27 cellular contexts compared by ENCODE assay signal in the genomic region with DNA sequence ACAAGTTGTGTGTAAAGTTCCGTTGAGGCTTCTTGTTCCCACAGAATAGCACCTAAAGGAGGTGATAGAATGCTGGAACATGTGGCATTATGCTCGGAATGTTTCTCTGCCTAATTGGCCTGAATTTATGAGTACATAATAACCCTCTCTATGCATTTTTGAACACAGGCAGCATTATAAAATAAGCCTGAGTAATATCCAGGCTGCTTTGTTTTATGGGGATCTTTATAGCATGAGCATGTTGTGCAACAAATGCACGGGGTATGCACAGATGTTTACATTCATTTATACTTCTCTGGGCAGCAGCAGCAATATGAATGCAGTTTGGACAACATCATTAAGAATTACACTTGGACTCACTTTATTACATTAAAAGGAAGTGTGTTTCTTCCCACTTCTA.
"Had no signal": no experiment of that assay in that cellular context is flagged by ENCODE, and none has a peak within 500 bp of the region (broad histone marks: within the 10 kb centered on the region; RNA-seq: fewer than 3 reads in every experiment).

No MANE protein-coding gene starts in this region.

- H3K4me3 ChIP-seq: left ventricle myocardium inferior, lung, pancreas, prostate gland, skin epidermis, stomach, testis, thyroid gland, transverse colon, upper lobe of right lung had no signal

- H3K27ac ChIP-seq: left ventricle myocardium inferior, pancreas, prostate gland, skin epidermis, stomach, testis, thyroid gland, transverse colon, upper lobe of right lung had no signal

- H3K27me3 ChIP-seq: pancreas, stomach, testis, thyroid gland, transverse colon, upper lobe of right lung had no signal

- DNase-seq: hippocampal formation; kidney glomerular epithelial cell; left cardiac atrium; left ventricle myocardium inferior; mesendoderm; naive thymus-derived CD4-positive, alpha-beta T cell; nucleus accumbens; pancreas; posterior cingulate gyrus; retina; right cardiac atrium; stimulated activated CD4-positive, alpha-beta T cell treated with anti-CD3 and anti-CD28 coated beads, Interleukin-12 subunit alpha, Interleukin-12 subunit beta, amount 100 ng/mL, for 4 hours; stimulated activated CD4-positive, alpha-beta T cell treated with anti-CD3 and anti-CD28 coated beads, Interleukin-15, amount 100 ng/mL, for 24 hours; stimulated activated CD4-positive, alpha-beta T cell treated with anti-CD3 and anti-CD28 coated beads, Interleukin-2, amount 100 ng/mL, for 24 hours; stimulated activated CD4-positive, alpha-beta T cell treated with anti-CD3 and anti-CD28 coated beads, Interleukin-4, amount 100 ng/mL, for 1 hour; stimulated activated naive B cell treated with anti-CD40 and anti-IgM and Interleukin-4, amounts not matched to agents 10 μg/mL and 1 μg/mL and 100 μg/mL, for 72 hours; stimulated activated naive CD8-positive, alpha-beta T cell treated with anti-CD3 and anti-CD28 coated beads, Interleukin-15, Interleukin-2, amounts not matched to agents 100 U/mL and 50 U/mL, for 24 hours; stomach; testis; thyroid gland; transverse colon; upper lobe of right lung had no signal

- ATAC-seq: left cardiac atrium; naive thymus-derived CD4-positive, alpha-beta T cell; natural killer cell treated with Interleukin-12 subunit alpha and Interleukin-12 subunit beta and Interleukin-15 and Interleukin-18, amount 100 ng/mL, for 72 hours; pancreas; right cardiac atrium; sciatic nerve; stimulated activated naive B cell treated with anti-CD40 and anti-IgM and Interleukin-4, amounts not matched to agents 10 μg/mL and 1 μg/mL and 100 μg/mL, for 72 hours; stimulated activated naive CD8-positive, alpha-beta T cell treated with anti-CD3 and anti-CD28 coated beads, Interleukin-15, Interleukin-2, amounts not matched to agents 100 U/mL and 50 U/mL, for 24 hours; upper lobe of right lung had no signal

- H3K4me1 ChIP-seq: left ventricle myocardium inferior, pancreas, prostate gland, stomach, testis, thyroid gland, upper lobe of right lung had no signal

- H3K36me3 ChIP-seq: left ventricle myocardium inferior, pancreas, prostate gland, stomach, thyroid gland, transverse colon, upper lobe of right lung had no signal

- H3K9me3 ChIP-seq: pancreas, prostate gland, testis, thyroid gland, upper lobe of right lung had no signal
